In the genomic region with DNA sequence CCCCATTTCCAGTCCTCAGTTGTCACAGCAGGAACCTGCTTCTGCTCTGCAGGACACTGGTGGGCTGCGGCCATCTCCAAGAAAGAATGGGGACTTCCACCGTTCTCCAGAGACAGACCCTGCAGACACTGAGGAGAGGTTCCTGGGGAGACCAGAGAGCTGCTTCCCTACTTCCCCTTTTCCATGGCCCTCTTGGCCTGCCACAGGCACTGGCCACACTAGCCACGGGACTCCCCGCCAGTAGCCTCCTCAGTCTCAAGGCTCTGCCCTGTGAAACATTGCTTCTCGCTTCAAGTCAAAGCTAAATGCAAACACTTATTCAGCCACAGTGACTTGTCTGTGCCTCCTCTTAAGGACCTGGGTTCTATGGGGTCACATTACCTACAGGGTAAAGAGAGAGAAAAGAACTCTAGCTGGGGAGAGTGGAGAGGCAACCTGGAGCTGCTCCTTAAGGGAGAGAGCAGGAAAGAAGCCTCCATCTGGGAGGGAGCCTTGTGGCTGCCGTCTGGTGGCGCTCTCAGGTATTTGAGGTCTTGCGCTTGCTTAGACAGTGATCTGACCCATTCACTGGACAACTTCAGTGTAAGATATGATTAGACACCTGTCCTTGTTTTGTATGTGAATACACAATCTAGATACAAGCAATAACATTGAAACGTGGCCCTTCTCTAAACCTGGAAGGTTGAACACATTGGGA, we compare ENCODE assay signal across 1 cellular context.
A peak's percentile ranks its signal among the peaks of the same experiment; 100 is the strongest.
TF ChIP-seq lines count a peak whose summit lies in the region.

No MANE protein-coding gene starts in this region.

TF ChIP-seq in K562, 482 proteins besides CTCF, POLR2A, EP300 and RAD21:
- TF ChIP-seq, protein P1, sequence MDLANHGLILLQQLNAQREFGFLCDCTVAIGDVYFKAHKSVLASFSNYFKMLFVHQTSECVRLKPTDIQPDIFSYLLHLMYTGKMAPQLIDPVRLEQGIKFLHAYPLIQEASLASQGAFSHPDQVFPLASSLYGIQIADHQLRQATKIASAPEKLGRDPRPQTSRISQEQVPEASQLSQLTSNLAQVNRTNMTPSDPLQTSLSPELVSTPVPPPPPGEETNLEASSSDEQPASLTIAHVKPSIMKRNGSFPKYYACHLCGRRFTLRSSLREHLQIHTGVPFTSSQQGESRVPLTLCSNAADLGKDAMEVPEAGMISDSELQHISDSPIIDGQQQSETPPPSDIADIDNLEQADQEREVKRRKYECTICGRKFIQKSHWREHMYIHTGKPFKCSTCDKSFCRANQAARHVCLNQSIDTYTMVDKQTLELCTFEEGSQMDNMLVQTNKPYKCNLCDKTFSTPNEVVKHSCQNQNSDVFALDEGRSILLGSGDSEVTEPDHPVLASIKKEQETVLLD (IDR thresholded peaks at IDR 0.05), result no peak
- TF ChIP-seq, protein P2, sequence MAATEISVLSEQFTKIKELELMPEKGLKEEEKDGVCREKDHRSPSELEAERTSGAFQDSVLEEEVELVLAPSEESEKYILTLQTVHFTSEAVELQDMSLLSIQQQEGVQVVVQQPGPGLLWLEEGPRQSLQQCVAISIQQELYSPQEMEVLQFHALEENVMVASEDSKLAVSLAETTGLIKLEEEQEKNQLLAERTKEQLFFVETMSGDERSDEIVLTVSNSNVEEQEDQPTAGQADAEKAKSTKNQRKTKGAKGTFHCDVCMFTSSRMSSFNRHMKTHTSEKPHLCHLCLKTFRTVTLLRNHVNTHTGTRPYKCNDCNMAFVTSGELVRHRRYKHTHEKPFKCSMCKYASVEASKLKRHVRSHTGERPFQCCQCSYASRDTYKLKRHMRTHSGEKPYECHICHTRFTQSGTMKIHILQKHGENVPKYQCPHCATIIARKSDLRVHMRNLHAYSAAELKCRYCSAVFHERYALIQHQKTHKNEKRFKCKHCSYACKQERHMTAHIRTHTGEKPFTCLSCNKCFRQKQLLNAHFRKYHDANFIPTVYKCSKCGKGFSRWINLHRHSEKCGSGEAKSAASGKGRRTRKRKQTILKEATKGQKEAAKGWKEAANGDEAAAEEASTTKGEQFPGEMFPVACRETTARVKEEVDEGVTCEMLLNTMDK (IDR thresholded peaks at IDR 0.05; ENCODE audit: borderline replicate concordance, insufficient read depth, low read depth, low read length, poor library complexity, severe bottlenecking), result peak; percentile 7
- TF ChIP-seq SMC3 (conservative IDR thresholded peaks at IDR 0.05; ENCODE audit: insufficient read depth, low read depth, low read length) (peak; percentile 76), KLF13 (tag; IDR thresholded peaks at IDR 0.05; ENCODE audit: borderline replicate concordance, low read depth) (no peak), SPI1 (IDR thresholded peaks at IDR 0.05; ENCODE audit: borderline replicate concordance, low read depth, low read length) (peak; percentile 51; the same call in 1 of the 2 replicates), ZNF75A (CRISPR knock-in tag; IDR thresholded peaks at IDR 0.05) (no peak), ZC3H8 (IDR thresholded peaks at IDR 0.05) (no peak), GATA2 (CRISPR knock-in tag; IDR thresholded peaks at IDR 0.05) (no peak), MTF1 (CRISPR knock-in tag; IDR thresholded peaks at IDR 0.05; ENCODE audit: borderline replicate concordance) (no peak), NRF1 (conservative IDR thresholded peaks at IDR 0.05 in 1 of 2, IDR thresholded peaks at IDR 0.05 in 1 of 2) (peak in 1 of 2 experiments; percentile 57; a peak in 2 of 4 replicates), RCOR1 (IDR thresholded peaks at IDR 0.05; ENCODE audit: borderline replicate concordance in 1 of 2, low read depth in 2 of 2, low read length in 2 of 2) (0 out of 4 replicates have a peak, but pooled peaks of 1 of the 2 experiments have one; percentile 24), MCM3 (IDR thresholded peaks at IDR 0.05) (no peak), CTBP1 (IDR thresholded peaks at IDR 0.05; ENCODE audit: borderline replicate concordance) (peak; percentile 21; the same call in 1 of the 2 replicates), ZSCAN29 (IDR thresholded peaks at IDR 0.05) (no peak)
- TF ChIP-seq, protein P3, sequence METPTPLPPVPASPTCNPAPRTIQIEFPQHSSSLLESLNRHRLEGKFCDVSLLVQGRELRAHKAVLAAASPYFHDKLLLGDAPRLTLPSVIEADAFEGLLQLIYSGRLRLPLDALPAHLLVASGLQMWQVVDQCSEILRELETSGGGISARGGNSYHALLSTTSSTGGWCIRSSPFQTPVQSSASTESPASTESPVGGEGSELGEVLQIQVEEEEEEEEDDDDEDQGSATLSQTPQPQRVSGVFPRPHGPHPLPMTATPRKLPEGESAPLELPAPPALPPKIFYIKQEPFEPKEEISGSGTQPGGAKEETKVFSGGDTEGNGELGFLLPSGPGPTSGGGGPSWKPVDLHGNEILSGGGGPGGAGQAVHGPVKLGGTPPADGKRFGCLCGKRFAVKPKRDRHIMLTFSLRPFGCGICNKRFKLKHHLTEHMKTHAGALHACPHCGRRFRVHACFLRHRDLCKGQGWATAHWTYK (CRISPR knock-in tag; IDR thresholded peaks at IDR 0.05), result peak; percentile 90
- TF ChIP-seq, protein P4, sequence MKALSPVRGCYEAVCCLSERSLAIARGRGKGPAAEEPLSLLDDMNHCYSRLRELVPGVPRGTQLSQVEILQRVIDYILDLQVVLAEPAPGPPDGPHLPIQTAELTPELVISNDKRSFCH (CRISPR knock-in tag; IDR thresholded peaks at IDR 0.05), result no peak
- TF ChIP-seq, protein P4 (tag; IDR thresholded peaks at IDR 0.05), result no peak
- TF ChIP-seq, protein P5, sequence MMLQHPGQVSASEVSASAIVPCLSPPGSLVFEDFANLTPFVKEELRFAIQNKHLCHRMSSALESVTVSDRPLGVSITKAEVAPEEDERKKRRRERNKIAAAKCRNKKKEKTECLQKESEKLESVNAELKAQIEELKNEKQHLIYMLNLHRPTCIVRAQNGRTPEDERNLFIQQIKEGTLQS (IDR thresholded peaks at IDR 0.05), result no peak
- TF ChIP-seq, protein P5 (CRISPR knock-in tag; conservative IDR thresholded peaks at IDR 0.05), result no peak
